Comparison of ENCODE assay signal across 8 cellular contexts in the genomic region with DNA sequence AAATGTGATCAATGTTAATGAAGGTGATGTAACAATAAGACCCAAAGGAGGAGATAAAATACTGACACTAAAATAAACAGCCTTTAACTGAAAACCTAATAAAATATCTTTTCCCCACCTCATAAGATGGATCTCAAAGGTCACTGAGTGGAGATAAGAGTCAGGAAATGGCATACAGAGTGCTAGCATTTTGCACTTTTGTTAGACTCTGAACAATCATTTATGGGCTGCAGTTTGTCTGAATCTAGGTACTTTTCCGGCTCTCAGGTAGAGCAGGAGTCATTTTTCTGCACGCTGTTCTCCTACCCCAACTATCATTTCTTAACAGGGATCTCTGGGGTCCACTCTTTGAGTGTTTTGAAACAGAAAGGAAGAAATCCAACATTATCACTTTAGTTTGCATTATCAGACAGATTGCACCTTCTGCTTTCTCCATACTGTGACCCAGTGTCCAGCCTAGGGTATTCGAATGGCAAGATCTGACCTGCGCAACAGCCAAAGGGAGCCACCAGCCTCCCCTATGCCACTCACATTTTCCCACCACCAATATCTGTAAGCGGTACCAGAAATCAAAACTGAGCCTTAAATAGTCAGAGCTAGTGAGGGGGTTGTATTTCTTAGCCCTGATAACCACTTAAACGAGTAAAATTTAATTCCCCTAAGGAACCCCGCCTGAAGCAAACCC. TPM values are rescaled to one million over a fixed set of nuclear protein-coding genes. Genes with fewer than 3 reads are reported as not detected.
DNase-seq lines count a peak whose midpoint lies in the region; ATAC-seq and TF ChIP-seq lines count a peak whose summit lies in the region.

No MANE protein-coding gene starts in this region.

- H3K9me3 Mint-ChIP-seq in naive B cell = peaks cover 0 to 1% (median 0%) of the 10 kb centered on the region in 7 donors

- H3K36me3 ChIP-seq in BE2C = no peaks in the 10 kb centered on the region

- TF ChIP-seq CTCF in BE2C (IDR thresholded peaks at IDR 0.05; ENCODE audit: low read depth, low read length) (no peak), LNCaP clone FGC (IDR thresholded peaks at IDR 0.05; ENCODE audit: control insufficient read depth, extremely low read depth, insufficient read depth) (no peak)

- no peak for ATAC-seq in naive B cell (ENCODE audit: low read depth in 2 of 2)
- no peak for ATAC-seq in GM19023 (IDR thresholded peaks at IDR 0.05; ENCODE audit: unreplicated experiment)

- H3K36me3 Mint-ChIP-seq in naive B cell = no peaks in the 10 kb centered on the region

- no peaks in the 10 kb centered on the region for H3K4me1 ChIP-seq in BE2C

- peaks cover 9 to 24% (median 23%) of the 10 kb centered on the region in 3 donors for H3K4me1 Mint-ChIP-seq in naive B cell

- no peaks in the 10 kb centered on the region for H3K9me3 ChIP-seq in BE2C

- H3K4me3 ChIP-seq in BE2C (ENCODE audit: low read depth, low read length) = peak overlapping the region; percentile 75
- peak overlapping the region; percentile 81 for H3K4me3 ChIP-seq in LNCaP clone FGC (ENCODE audit: low read depth, low read length)

- no peaks in the 10 kb centered on the region; the same call in 1 of the 2 replicates for H3K27me3 ChIP-seq in BE2C

- H3K4me3 Mint-ChIP-seq in naive B cell = peak overlapping the region; percentile 80 to 96 (median 94)

- no peak for DNase-seq in BE2C
- DNase-seq in LNCaP clone FGC (ENCODE audit: low read depth) = no peak
- no peak for DNase-seq in naive B cell
- no peak for DNase-seq in NCI-H82 treated with DMSO at 0.1 percent for 48 hours (lab: John Stamatoyannopoulos, UW; ENCODE audit: unreplicated experiment)
- DNase-seq in UCSD-AML1 (lab: John Stamatoyannopoulos, UW; ENCODE audit: unreplicated experiment) = no peak
- DNase-seq in H4 (ENCODE audit: low spot score) = no peak

- no peaks in the 10 kb centered on the region for H3K27me3 Mint-ChIP-seq in naive B cell

- H3K27ac ChIP-seq in cingulate gyrus (ENCODE audit: low read depth, low read length) = peak overlapping the region; percentile 74

- H3K27ac Mint-ChIP-seq in naive B cell = peak overlapping the region in 5 of 6 donors; percentile 92 to 97 (median 94)

RNA-seq across cellular contexts. Expression of gene SIAE, which starts 0.9 kb away (rescaled TPM):
- polyA plus RNA-seq in BE2C (2012; ENCODE audit: insufficient read depth, insufficient read length, low read depth) = 5.0 TPM
- 1 to 10 TPM; 2.4 to 3.9 (median 3.2) TPM for polyA plus RNA-seq in naive B cell (ENCODE audit: low read depth in 6 of 6)
- 18.7 and 22.8 TPM in 2 replicates for total RNA-seq in H4 (2014; rRNA removed; shearing (Covaris generic))

RNA-seq across cellular contexts. Expression of gene SPA17, which starts 1.0 kb away (rescaled TPM):
- polyA plus RNA-seq in BE2C (2012; ENCODE audit: insufficient read depth, insufficient read length, low read depth) = 1.6 TPM
- 1 to 10 TPM in 5 of 6 donors, under 1 TPM in 1; 0.70 to 3.1 (median 1.7) TPM for polyA plus RNA-seq in naive B cell (ENCODE audit: low read depth in 6 of 6)
- total RNA-seq in H4 (2014; rRNA removed; shearing (Covaris generic)) = 18.6 and 22.4 TPM in 2 replicates

RNA-seq across cellular contexts. Expression of gene TBRG1, which starts 50.0 kb away (rescaled TPM):
- 36.6 TPM for polyA plus RNA-seq in BE2C (2012; ENCODE audit: insufficient read depth, insufficient read length, low read depth)
- 10 to 100 TPM; 18.4 to 37.3 (median 26.6) TPM for polyA plus RNA-seq in naive B cell (ENCODE audit: low read depth in 6 of 6)
- total RNA-seq in H4 (2014; rRNA removed; shearing (Covaris generic)) = 22.8 and 24.8 TPM in 2 replicates
